ENCODE assay signal across 8 cellular contexts in the genomic region with DNA sequence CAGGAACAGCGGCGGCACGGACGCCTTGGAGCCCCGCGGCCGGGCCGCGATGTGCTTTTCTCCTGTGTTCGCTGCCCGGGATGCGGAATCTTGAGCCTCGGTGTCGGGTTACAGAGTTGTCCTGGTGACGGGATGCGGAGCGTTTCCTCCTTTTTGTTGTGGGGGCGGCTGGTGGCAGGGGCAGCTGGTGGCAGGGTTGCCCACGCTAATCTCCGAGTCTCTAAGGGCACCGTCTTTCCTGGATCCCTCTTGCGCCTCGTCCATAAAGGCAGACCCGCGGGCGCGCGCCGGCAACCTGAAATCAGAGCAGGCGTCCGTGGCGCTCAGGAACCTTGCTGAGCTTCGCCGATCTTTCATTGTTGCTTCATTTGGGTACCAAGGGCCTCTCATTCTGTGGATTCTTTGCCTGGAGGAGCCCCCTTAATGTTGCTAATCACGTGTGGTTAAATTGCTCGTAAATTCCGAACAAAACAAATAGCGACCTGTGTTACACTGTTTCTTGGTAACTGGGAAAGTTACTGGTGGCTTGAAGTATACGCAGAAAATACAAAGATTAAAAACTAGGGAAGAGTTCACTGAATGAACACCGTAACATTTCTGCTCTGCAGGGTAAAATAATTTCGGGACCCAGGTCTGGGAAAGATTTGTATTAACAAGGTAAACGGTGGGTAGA. TPM values are rescaled to one million over a fixed set of nuclear protein-coding genes. Genes with fewer than 3 reads are reported as not detected.
DNase-seq lines count a peak whose midpoint lies in the region; ATAC-seq, FAIRE-seq and TF ChIP-seq lines count a peak whose summit lies in the region.

No MANE protein-coding gene starts in this region.

- peak overlapping the region; percentile 61 for H3K27ac Mint-ChIP-seq in activated T-helper 17 cell treated with anti-CD3 and anti-CD28 coated beads, Interleukin-2, amount 50 U/mL, for 72 hours
- peak overlapping the region in 8 of 9 donors; percentile 76 to 95 (median 84) for H3K27ac Mint-ChIP-seq in naive thymus-derived CD4-positive, alpha-beta T cell

- intact Hi-C loops in naive thymus-derived CD4-positive, alpha-beta T cell (cut with micrococcal nuclease), result loop anchor here (2.0 to 10.0 kb wide), 7 partner anchors 159 to 733 kb away; a partner anchor contains a TSS
- intact Hi-C loops in testis (cut with DNase I; ENCODE audit: low total_unique reads), result loop anchor here (10.0 kb wide), 1 partner anchor 213 kb away; no protein-coding TSS in a partner anchor

- no peaks in the 10 kb centered on the region for H3K9me3 ChIP-seq in naive thymus-derived CD4-positive, alpha-beta T cell (ENCODE audit: control insufficient read depth in 2 of 3, low read length in 3 of 3)
- H3K9me3 ChIP-seq in testis, result no peaks in the 10 kb centered on the region

- CTCF ChIA-PET in naive thymus-derived CD4-positive, alpha-beta T cell (lab: Charles Lee), result interaction anchor here (0.8 to 0.9 kb wide), 2 partner anchors 14 to 213 kb away, joined by 3 read pairs; no protein-coding TSS in a partner anchor

- DNase-seq in GM12892 (ENCODE audit: insufficient read length) (no peak), NCI-H774 (lab: John Stamatoyannopoulos, UW) (peak; percentile 88), fibroblast of peridontal ligament (ENCODE audit: extremely low read depth) (peak; percentile 68), testis (peak; percentile 87), LoVo (ENCODE audit: low spot score) (no peak)
- DNase-seq in naive thymus-derived CD4-positive, alpha-beta T cell, result peak in 7 of 9 donors; percentile 25 to 38 (median 35)

- no peak overlapping the region for H3K27ac ChIP-seq in naive thymus-derived CD4-positive, alpha-beta T cell (ENCODE audit: low read depth, low read length)
- peak overlapping the region; percentile 90 to 94 for H3K27ac ChIP-seq in testis

- POLR2A ChIA-PET in naive thymus-derived CD4-positive, alpha-beta T cell (lab: Charles Lee), result interaction anchor here (1.2 kb wide), 1 partner anchor 435 kb away, joined by 5 read pairs; no protein-coding TSS in a partner anchor

- no peaks in the 10 kb centered on the region for H3K36me3 ChIP-seq in naive thymus-derived CD4-positive, alpha-beta T cell (ENCODE audit: control insufficient read depth in 2 of 3, insufficient read depth in 3 of 3, low read length in 3 of 3)
- no peaks in the 10 kb centered on the region for H3K36me3 ChIP-seq in testis (ENCODE audit: low read depth, missing control alignments)

- H3K4me3 Mint-ChIP-seq in activated T-helper 17 cell treated with anti-CD3 and anti-CD28 coated beads, Interleukin-2, amount 50 U/mL, for 72 hours, result peak overlapping the region; percentile 86
- H3K4me3 Mint-ChIP-seq in naive thymus-derived CD4-positive, alpha-beta T cell, result peak overlapping the region; percentile 88 to 98 (median 94)

- peak; percentile 67 for FAIRE-seq in GM12892 (lab: Jason Lieb, UNC)

- TF ChIP-seq POLR2A in GM12892 (IDR thresholded peaks at IDR 0.05; ENCODE audit: low read depth, low read length) (no peak), testis (IDR thresholded peaks at IDR 0.05) (no peak)

- ATAC-seq in HG03354 (IDR thresholded peaks at IDR 0.05; ENCODE audit: poor library complexity, severe bottlenecking, unreplicated experiment), result peak; percentile 31
- peak; percentile 8 for ATAC-seq in activated T-helper 17 cell treated with anti-CD3 and anti-CD28 coated beads, Interleukin-2, amount 50 U/mL, for 72 hours (replicated peaks)
- no peak for ATAC-seq in naive thymus-derived CD4-positive, alpha-beta T cell

- 0 to 1% methylated on average over 19 to 28 of the region's 42 CpGs for WGBS in testis, 2 donors

- H3K36me3 Mint-ChIP-seq in activated T-helper 17 cell treated with anti-CD3 and anti-CD28 coated beads, Interleukin-2, amount 50 U/mL, for 72 hours (ENCODE audit: low read depth), result peaks cover 6% of the 10 kb centered on the region
- no peaks in the 10 kb centered on the region for H3K36me3 Mint-ChIP-seq in naive thymus-derived CD4-positive, alpha-beta T cell

- H3K27me3 ChIP-seq in naive thymus-derived CD4-positive, alpha-beta T cell (ENCODE audit: control insufficient read depth in 2 of 2, insufficient read depth in 2 of 2, low read length in 2 of 2), result peaks cover 0 to 5% of the 10 kb centered on the region in 2 donors
- H3K27me3 ChIP-seq in testis, result no peaks in the 10 kb centered on the region

- H3K27me3 Mint-ChIP-seq in activated T-helper 17 cell treated with anti-CD3 and anti-CD28 coated beads, Interleukin-2, amount 50 U/mL, for 72 hours, result peaks cover 9% of the 10 kb centered on the region
- H3K27me3 Mint-ChIP-seq in naive thymus-derived CD4-positive, alpha-beta T cell, result peaks cover 6 to 69% (median 35%) of the 10 kb centered on the region in 5 donors

- peak overlapping the region; percentile 39 for H3K4me3 ChIP-seq in naive thymus-derived CD4-positive, alpha-beta T cell (ENCODE audit: low read length)
- H3K4me3 ChIP-seq in testis, result peak overlapping the region; percentile 78 to 87

- H3K4me1 Mint-ChIP-seq in activated T-helper 17 cell treated with anti-CD3 and anti-CD28 coated beads, Interleukin-2, amount 50 U/mL, for 72 hours, result peaks cover 10% of the 10 kb centered on the region
- peaks cover 16 to 26% (median 22%) of the 10 kb centered on the region in 7 donors for H3K4me1 Mint-ChIP-seq in naive thymus-derived CD4-positive, alpha-beta T cell

- TF ChIP-seq CTCF in testis (IDR thresholded peaks at IDR 0.05), result no peak

- H3K9me3 Mint-ChIP-seq in activated T-helper 17 cell treated with anti-CD3 and anti-CD28 coated beads, Interleukin-2, amount 50 U/mL, for 72 hours, result no peaks in the 10 kb centered on the region
- H3K9me3 Mint-ChIP-seq in naive thymus-derived CD4-positive, alpha-beta T cell, result peaks cover 0 to 3% (median 0%) of the 10 kb centered on the region in 11 donors

- H3K4me1 ChIP-seq in naive thymus-derived CD4-positive, alpha-beta T cell (ENCODE audit: control insufficient read depth in 2 of 2, insufficient read depth in 2 of 2, low read length in 2 of 2), result peaks cover 0 to 4% of the 10 kb centered on the region in 2 donors
- peaks cover 5% of the 10 kb centered on the region for H3K4me1 ChIP-seq in testis

RNA-seq across cellular contexts. Expression of a gene that starts 0.8 kb away (rescaled TPM):
- polyA plus RNA-seq in GM12892 (2012; ENCODE audit: missing spikeins), result 11.6 TPM
- 1 to 10 TPM; 1.8 to 2.0 TPM for total RNA-seq in activated T-helper 17 cell treated with anti-CD3 and anti-CD28 coated beads, Interleukin-2, amount 50 U/mL, for 72 hours
- total RNA-seq in naive thymus-derived CD4-positive, alpha-beta T cell, result 10 to 100 TPM in 1 of 5 experiments, 1 to 10 TPM in 3, under 1 TPM in 1; 0.36 to 14.2 (median 9.0) TPM
- polyA plus RNA-seq in naive thymus-derived CD4-positive, alpha-beta T cell, result 10 to 100 TPM in 1 of 2 donors, 1 to 10 TPM in 1; 6.5 to 10.4 TPM
- 10 to 100 TPM; 54.3 to 69.1 TPM for total RNA-seq in testis
- polyA plus RNA-seq in testis (ENCODE audit: insufficient read depth, low read depth, low replicate concordance), result 63.8 TPM

Comparison
In these comparisons a context has a peak if more than half of its experiments do, and no peak if none do; other contexts are left out.
1. DNase-seq: peak in NCI-H774 (single experiment), fibroblast of peridontal ligament (single experiment), naive thymus-derived CD4-positive, alpha-beta T cell (7 of 9) and testis (single experiment); none in GM12892 (single experiment) and LoVo (single experiment).